Comparison of ENCODE assay signal across 36 cellular contexts in the genomic region with DNA sequence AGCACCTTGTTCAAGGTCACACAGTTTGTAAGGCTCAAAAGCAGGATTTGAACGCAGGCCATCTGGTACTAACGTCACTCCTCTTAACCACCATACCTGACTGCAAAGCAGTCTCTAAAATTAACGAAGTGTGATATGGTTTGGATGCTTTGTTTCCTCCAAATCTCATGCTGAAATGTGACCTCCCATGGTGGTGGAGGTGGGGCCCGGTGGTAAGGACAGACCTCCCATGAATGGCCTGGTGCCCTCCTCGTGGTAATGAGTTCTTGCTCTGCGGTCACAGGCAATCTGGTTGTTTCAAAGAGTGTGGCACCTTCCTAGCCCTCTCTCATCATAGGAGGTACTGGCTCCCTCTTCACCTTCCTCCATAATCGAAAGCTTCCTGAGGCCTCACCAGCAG.
"Had no signal": no experiment of that assay in that cellular context is flagged by ENCODE, and none has a peak within 500 bp of the region (broad histone marks: within the 10 kb centered on the region; RNA-seq: fewer than 3 reads in every experiment).

No MANE protein-coding gene starts in this region.

- DNase-seq: activated B cell treated with CpG ODN at 0.5 μM for 24 hours; activated CD4-positive, alpha-beta memory T cell treated with anti-CD3 and anti-CD28 coated beads for 36 hours; activated CD4-positive, alpha-beta T cell treated with anti-CD3 and anti-CD28 coated beads for 4 hours; activated CD4-positive, alpha-beta T cell treated with anti-CD3 and anti-CD28 coated beads, Interleukin-2, amount 50 U/mL, for 1 hour; activated CD4-positive, CD25-positive, alpha-beta regulatory T cell treated with anti-CD3 and anti-CD28 coated beads, Interleukin-2, amount 50 U/mL, for 72 hours; activated CD8-positive, alpha-beta memory T cell treated with anti-CD3 and anti-CD28 coated beads, Interleukin-2, amount 50 U/mL, for 4 hours; activated gamma-delta T cell treated with Interleukin-2 at 50 U/mL for 16 hours; activated naive CD4-positive, alpha-beta T cell treated with anti-CD3 and anti-CD28 coated beads, Interleukin-2, amount 10 ng/mL, durations not matched to agents 7 days and 5 days; activated naive CD8-positive, alpha-beta T cell treated with anti-CD3 and anti-CD28 coated beads for 36 hours; activated T-cell treated with anti-CD3 and anti-CD28 coated beads for 4 hours; activated T-cell treated with anti-CD3 and anti-CD28 coated beads, Interleukin-2, amount 50 U/mL, for 4 hours; adrenal gland; body of pancreas; Karpas-422; KBM-7; MV-4-11; NCI-H1092; NCI-H1436 treated with DMSO at 0.1 percent for 48 hours; NCI-H1694 treated with DMSO at 0.1 percent for 48 hours; NCI-H2029; NCI-H226; NCI-H446 treated with DMSO at 0.1 percent for 48 hours; NCI-H524; NCI-H69; NCI-H82; PC-3; Peyer's patch; RPMI8226; SHP77 treated with DMSO at 0.1 percent for 48 hours; T-cell; T-helper 2 cell; T-helper 9 cell had no signal

- H3K4me3 ChIP-seq: adrenal gland, body of pancreas, breast epithelium, Peyer's patch had no signal

- H3K9me3 Mint-ChIP-seq: activated B cell treated with CpG ODN at 0.5 μM for 24 hours; activated CD4-positive, alpha-beta memory T cell treated with anti-CD3 and anti-CD28 coated beads for 36 hours; activated T-cell treated with anti-CD3 and anti-CD28 coated beads, Interleukin-2, amount 50 U/mL, for 4 hours; T-cell had no signal

- H3K36me3 ChIP-seq: adrenal gland, breast epithelium, Peyer's patch had no signal

- ATAC-seq: activated T-cell treated with anti-CD3 and anti-CD28 coated beads, Interleukin-2, amount 50 U/mL, for 4 hours; body of pancreas; PC-3; SK-N-SH treated with all-trans-retinoic acid at 6 μM for 48 hours; T-cell had no signal

- H3K4me1 Mint-ChIP-seq: activated B cell treated with CpG ODN at 0.5 μM for 24 hours; activated naive CD8-positive, alpha-beta T cell treated with anti-CD3 and anti-CD28 coated beads for 36 hours had no signal

- H3K4me3 Mint-ChIP-seq: activated B cell treated with CpG ODN at 0.5 μM for 24 hours; activated CD4-positive, alpha-beta memory T cell treated with anti-CD3 and anti-CD28 coated beads for 36 hours; activated naive CD4-positive, alpha-beta T cell treated with anti-CD3 and anti-CD28 coated beads, Interleukin-2, amount 10 ng/mL, durations not matched to agents 7 days and 5 days; activated naive CD8-positive, alpha-beta T cell treated with anti-CD3 and anti-CD28 coated beads for 36 hours; activated T-cell treated with anti-CD3 and anti-CD28 coated beads, Interleukin-2, amount 50 U/mL, for 4 hours; activated T-helper 1 cell treated with anti-CD3 and anti-CD28 coated beads, Interleukin-12 subunit alpha, Interleukin-12 subunit beta, Interleukin-2, Interleukin-4 antibody, amounts not matched to agents 30 ng/mL and 10 ng/mL and 1 ng/mL, durations not matched to agents 14 hours and 24 hours and 36 hours; T-cell had no signal

- H3K9me3 ChIP-seq: adrenal gland, body of pancreas, breast epithelium, Peyer's patch had no signal

- H3K4me1 ChIP-seq: adrenal gland, body of pancreas, Peyer's patch had no signal

- H3K27me3 ChIP-seq: adrenal gland, body of pancreas, breast epithelium, Peyer's patch had no signal

- H3K27me3 Mint-ChIP-seq: activated B cell treated with CpG ODN at 0.5 μM for 24 hours; activated CD4-positive, alpha-beta memory T cell treated with anti-CD3 and anti-CD28 coated beads for 36 hours; activated naive CD8-positive, alpha-beta T cell treated with anti-CD3 and anti-CD28 coated beads for 36 hours; T-cell had no signal

- H3K27ac ChIP-seq: adrenal gland, body of pancreas, Peyer's patch, VCaP had no signal

- H3K27ac Mint-ChIP-seq: activated B cell treated with CpG ODN at 0.5 μM for 24 hours; activated CD4-positive, alpha-beta memory T cell treated with anti-CD3 and anti-CD28 coated beads for 36 hours; activated naive CD8-positive, alpha-beta T cell treated with anti-CD3 and anti-CD28 coated beads for 36 hours; activated T-helper 1 cell treated with anti-CD3 and anti-CD28 coated beads, Interleukin-12 subunit alpha, Interleukin-12 subunit beta, Interleukin-2, Interleukin-4 antibody, amounts not matched to agents 30 ng/mL and 10 ng/mL and 1 ng/mL, durations not matched to agents 14 hours and 24 hours and 36 hours; T-cell had no signal

- H3K36me3 Mint-ChIP-seq: activated CD4-positive, alpha-beta memory T cell treated with anti-CD3 and anti-CD28 coated beads for 36 hours; activated naive CD4-positive, alpha-beta T cell treated with anti-CD3 and anti-CD28 coated beads, Interleukin-2, amount 10 ng/mL, durations not matched to agents 7 days and 5 days; activated naive CD8-positive, alpha-beta T cell treated with anti-CD3 and anti-CD28 coated beads for 36 hours; T-cell had no signal
